19 cellular contexts compared by ENCODE assay signal in genomic region chr2:11073791-11074190, GRCh38.
A peak's percentile ranks its signal among the peaks of the same experiment; 100 is the strongest.
DNase-seq lines count a peak whose midpoint lies in the region; ATAC-seq and TF ChIP-seq lines count a peak whose summit lies in the region.
"Had no signal": no experiment of that assay in that cellular context is flagged by ENCODE, and none has a peak within 500 bp of the region (broad histone marks: within the 10 kb centered on the region; RNA-seq: fewer than 3 reads in every experiment).

No MANE protein-coding gene starts in this region.

- no peak for TF ChIP-seq CTCF in HFFc6 (IDR thresholded peaks at IDR 0.05)

- H3K9me3 Mint-ChIP-seq in HFFc6 = no peaks in the 10 kb centered on the region
- H3K9me3 Mint-ChIP-seq: nephron progenitor cell had no signal

- peaks cover 5% of the 10 kb centered on the region; the same call in 1 of the 2 replicates for H3K36me3 Mint-ChIP-seq in HFFc6 (ENCODE audit: low read depth)
- H3K36me3 Mint-ChIP-seq: activated naive CD4-positive, alpha-beta T cell treated with anti-CD3 and anti-CD28 coated beads, Interleukin-2, amount 50 U/mL, for 72 hours; brain; stimulated activated memory B cell treated with anti-CD40 and anti-IgM and Interleukin-4, amounts not matched to agents 10 μg/mL and 1 μg/mL and 100 μg/mL, for 72 hours had no signal

- H3K4me3 Mint-ChIP-seq in HFFc6 = peak overlapping the region; percentile 26; the same call in 1 of the 2 replicates
- H3K4me3 Mint-ChIP-seq: brain; nephron progenitor cell; stimulated activated memory B cell treated with anti-CD40 and anti-IgM and Interleukin-4, amounts not matched to agents 10 μg/mL and 1 μg/mL and 100 μg/mL, for 72 hours had no signal

- DNase-seq in DMS53 (lab: John Stamatoyannopoulos, UW) (peak; percentile 40), HFFc6 (peak; percentile 25), dermis blood vessel endothelial cell (peak; percentile 39), lung microvascular endothelial cell (ENCODE audit: low read depth in 2 of 2) (peak; percentile 9 to 67), hippocampal formation (lab: John Stamatoyannopoulos, UW) (no peak), NCI-H1436 treated with DMSO at 0.1 percent for 48 hours (lab: John Stamatoyannopoulos, UW) (no peak), NCI-H187 (lab: John Stamatoyannopoulos, UW) (no peak)
- DNase-seq: activated CD4-positive, alpha-beta T cell treated with anti-CD3 and anti-CD28 coated beads, Interleukin-2, amount 50 U/mL, for 4 hours; DMS79; dorsolateral prefrontal cortex; kidney glomerular epithelial cell; NCI-H1048; NCI-H2171; stimulated activated CD4-positive, alpha-beta T cell treated with anti-CD3 and anti-CD28 coated beads, Interleukin-12 subunit alpha, Interleukin-12 subunit beta, amount 100 ng/mL, for 4 hours had no signal

- H3K27ac Mint-ChIP-seq in HFFc6 = peak overlapping the region; percentile 73
- H3K27ac Mint-ChIP-seq: activated naive CD4-positive, alpha-beta T cell treated with anti-CD3 and anti-CD28 coated beads, Interleukin-2, amount 50 U/mL, for 72 hours; nephron progenitor cell; stimulated activated memory B cell treated with anti-CD40 and anti-IgM and Interleukin-4, amounts not matched to agents 10 μg/mL and 1 μg/mL and 100 μg/mL, for 72 hours had no signal

- peaks cover 26% of the 10 kb centered on the region for H3K4me1 Mint-ChIP-seq in HFFc6 (ENCODE audit: low read depth)
- H3K4me1 Mint-ChIP-seq: stimulated activated memory B cell treated with anti-CD40 and anti-IgM and Interleukin-4, amounts not matched to agents 10 μg/mL and 1 μg/mL and 100 μg/mL, for 72 hours had no signal

- ATAC-seq in GM21390 (IDR thresholded peaks at IDR 0.05; ENCODE audit: unreplicated experiment) = no peak

- peaks cover 4% of the 10 kb centered on the region for H3K27me3 Mint-ChIP-seq in HFFc6 (ENCODE audit: insufficient read depth)
- H3K27me3 Mint-ChIP-seq: brain had no signal

Comparison
In these comparisons a context has a peak if more than half of its experiments do, and no peak if none do; other contexts are left out.
1. DNase-seq: peak in DMS53 (single experiment), HFFc6 (single experiment), dermis blood vessel endothelial cell (single experiment) and lung microvascular endothelial cell (2 of 2); none in hippocampal formation (0 of 2), NCI-H1436 treated with DMSO at 0.1 percent for 48 hours (single experiment) and NCI-H187 (0 of 2).